Comparison of ENCODE assay signal across 1 cellular context in the genomic region with DNA sequence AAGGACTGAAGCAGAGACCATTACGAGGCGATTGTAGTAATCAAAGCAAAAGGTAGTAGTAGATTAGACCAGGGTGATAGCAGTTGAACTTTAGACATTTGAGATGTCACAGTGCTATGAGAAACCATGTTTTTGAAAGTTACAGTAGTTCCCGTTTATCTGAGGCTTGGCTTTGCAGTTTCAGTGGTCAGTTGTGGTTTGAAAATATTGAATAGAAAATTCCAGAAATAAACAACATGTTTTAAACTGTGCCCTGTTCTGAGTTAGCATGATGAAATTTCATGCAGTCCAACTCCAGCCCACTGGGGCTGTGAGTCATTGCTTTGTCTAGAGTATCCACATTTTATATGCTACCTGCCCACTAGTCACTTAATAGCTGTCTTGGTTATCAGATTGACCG.
TF ChIP-seq lines count a peak whose summit lies in the region.

No MANE protein-coding gene starts in this region.

TF ChIP-seq in K562, 482 proteins besides CTCF, POLR2A, EP300 and RAD21 (continued from another document):
- TF ChIP-seq, protein P1, sequence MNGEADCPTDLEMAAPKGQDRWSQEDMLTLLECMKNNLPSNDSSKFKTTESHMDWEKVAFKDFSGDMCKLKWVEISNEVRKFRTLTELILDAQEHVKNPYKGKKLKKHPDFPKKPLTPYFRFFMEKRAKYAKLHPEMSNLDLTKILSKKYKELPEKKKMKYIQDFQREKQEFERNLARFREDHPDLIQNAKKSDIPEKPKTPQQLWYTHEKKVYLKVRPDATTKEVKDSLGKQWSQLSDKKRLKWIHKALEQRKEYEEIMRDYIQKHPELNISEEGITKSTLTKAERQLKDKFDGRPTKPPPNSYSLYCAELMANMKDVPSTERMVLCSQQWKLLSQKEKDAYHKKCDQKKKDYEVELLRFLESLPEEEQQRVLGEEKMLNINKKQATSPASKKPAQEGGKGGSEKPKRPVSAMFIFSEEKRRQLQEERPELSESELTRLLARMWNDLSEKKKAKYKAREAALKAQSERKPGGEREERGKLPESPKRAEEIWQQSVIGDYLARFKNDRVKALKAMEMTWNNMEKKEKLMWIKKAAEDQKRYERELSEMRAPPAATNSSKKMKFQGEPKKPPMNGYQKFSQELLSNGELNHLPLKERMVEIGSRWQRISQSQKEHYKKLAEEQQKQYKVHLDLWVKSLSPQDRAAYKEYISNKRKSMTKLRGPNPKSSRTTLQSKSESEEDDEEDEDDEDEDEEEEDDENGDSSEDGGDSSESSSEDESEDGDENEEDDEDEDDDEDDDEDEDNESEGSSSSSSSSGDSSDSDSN (IDR thresholded peaks at IDR 0.05; ENCODE audit: borderline replicate concordance in 1 of 2, low read depth in 2 of 2, low read length in 2 of 2): no peak
- no peak for TF ChIP-seq GATAD2A (IDR thresholded peaks at IDR 0.05)
- no peak for TF ChIP-seq STAG1 (CRISPR knock-in tag; IDR thresholded peaks at IDR 0.05; ENCODE audit: borderline replicate concordance)
- no peak for TF ChIP-seq ZNF354B (CRISPR knock-in tag; IDR thresholded peaks at IDR 0.05)
- no peak for TF ChIP-seq HLTF (IDR thresholded peaks at IDR 0.05)
- no peak for TF ChIP-seq ZNF436 (CRISPR knock-in tag; IDR thresholded peaks at IDR 0.05)
- TF ChIP-seq ZNF175 (CRISPR knock-in tag; IDR thresholded peaks at IDR 0.05; ENCODE audit: low read depth): peak; percentile 79
- peak; percentile 86; the same call in 1 of the 2 replicates for TF ChIP-seq ZNF589 (CRISPR knock-in tag; IDR thresholded peaks at IDR 0.05; ENCODE audit: low read depth)
- TF ChIP-seq ZNF408 (CRISPR knock-in tag; IDR thresholded peaks at IDR 0.05; ENCODE audit: low read depth): no peak
- no peak for TF ChIP-seq ELF2 (CRISPR knock-in tag; IDR thresholded peaks at IDR 0.05)
- TF ChIP-seq, protein P2, sequence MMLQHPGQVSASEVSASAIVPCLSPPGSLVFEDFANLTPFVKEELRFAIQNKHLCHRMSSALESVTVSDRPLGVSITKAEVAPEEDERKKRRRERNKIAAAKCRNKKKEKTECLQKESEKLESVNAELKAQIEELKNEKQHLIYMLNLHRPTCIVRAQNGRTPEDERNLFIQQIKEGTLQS (IDR thresholded peaks at IDR 0.05): peak; percentile 91
- TF ChIP-seq, protein P2 (CRISPR knock-in tag; conservative IDR thresholded peaks at IDR 0.05): no peak
- peak; percentile 37; the same call in 1 of the 2 replicates for TF ChIP-seq DPF2 (IDR thresholded peaks at IDR 0.05)
- no peak for TF ChIP-seq HSF4 (CRISPR knock-in tag; IDR thresholded peaks at IDR 0.05; ENCODE audit: borderline replicate concordance)
- TF ChIP-seq, protein P3, sequence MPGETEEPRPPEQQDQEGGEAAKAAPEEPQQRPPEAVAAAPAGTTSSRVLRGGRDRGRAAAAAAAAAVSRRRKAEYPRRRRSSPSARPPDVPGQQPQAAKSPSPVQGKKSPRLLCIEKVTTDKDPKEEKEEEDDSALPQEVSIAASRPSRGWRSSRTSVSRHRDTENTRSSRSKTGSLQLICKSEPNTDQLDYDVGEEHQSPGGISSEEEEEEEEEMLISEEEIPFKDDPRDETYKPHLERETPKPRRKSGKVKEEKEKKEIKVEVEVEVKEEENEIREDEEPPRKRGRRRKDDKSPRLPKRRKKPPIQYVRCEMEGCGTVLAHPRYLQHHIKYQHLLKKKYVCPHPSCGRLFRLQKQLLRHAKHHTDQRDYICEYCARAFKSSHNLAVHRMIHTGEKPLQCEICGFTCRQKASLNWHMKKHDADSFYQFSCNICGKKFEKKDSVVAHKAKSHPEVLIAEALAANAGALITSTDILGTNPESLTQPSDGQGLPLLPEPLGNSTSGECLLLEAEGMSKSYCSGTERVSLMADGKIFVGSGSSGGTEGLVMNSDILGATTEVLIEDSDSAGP (CRISPR knock-in tag; IDR thresholded peaks at IDR 0.05): no peak
- no peak for TF ChIP-seq ADNP (tag; IDR thresholded peaks at IDR 0.05)
- no peak for TF ChIP-seq MEIS2 (IDR thresholded peaks at IDR 0.05; ENCODE audit: partially characterized antibody)
- TF ChIP-seq RBM14 (IDR thresholded peaks at IDR 0.05; ENCODE audit: borderline replicate concordance, insufficient read depth, low read depth, low read length): no peak
- no peak for TF ChIP-seq STAT5B (CRISPR knock-in tag; IDR thresholded peaks at IDR 0.05)
- TF ChIP-seq, protein P4, sequence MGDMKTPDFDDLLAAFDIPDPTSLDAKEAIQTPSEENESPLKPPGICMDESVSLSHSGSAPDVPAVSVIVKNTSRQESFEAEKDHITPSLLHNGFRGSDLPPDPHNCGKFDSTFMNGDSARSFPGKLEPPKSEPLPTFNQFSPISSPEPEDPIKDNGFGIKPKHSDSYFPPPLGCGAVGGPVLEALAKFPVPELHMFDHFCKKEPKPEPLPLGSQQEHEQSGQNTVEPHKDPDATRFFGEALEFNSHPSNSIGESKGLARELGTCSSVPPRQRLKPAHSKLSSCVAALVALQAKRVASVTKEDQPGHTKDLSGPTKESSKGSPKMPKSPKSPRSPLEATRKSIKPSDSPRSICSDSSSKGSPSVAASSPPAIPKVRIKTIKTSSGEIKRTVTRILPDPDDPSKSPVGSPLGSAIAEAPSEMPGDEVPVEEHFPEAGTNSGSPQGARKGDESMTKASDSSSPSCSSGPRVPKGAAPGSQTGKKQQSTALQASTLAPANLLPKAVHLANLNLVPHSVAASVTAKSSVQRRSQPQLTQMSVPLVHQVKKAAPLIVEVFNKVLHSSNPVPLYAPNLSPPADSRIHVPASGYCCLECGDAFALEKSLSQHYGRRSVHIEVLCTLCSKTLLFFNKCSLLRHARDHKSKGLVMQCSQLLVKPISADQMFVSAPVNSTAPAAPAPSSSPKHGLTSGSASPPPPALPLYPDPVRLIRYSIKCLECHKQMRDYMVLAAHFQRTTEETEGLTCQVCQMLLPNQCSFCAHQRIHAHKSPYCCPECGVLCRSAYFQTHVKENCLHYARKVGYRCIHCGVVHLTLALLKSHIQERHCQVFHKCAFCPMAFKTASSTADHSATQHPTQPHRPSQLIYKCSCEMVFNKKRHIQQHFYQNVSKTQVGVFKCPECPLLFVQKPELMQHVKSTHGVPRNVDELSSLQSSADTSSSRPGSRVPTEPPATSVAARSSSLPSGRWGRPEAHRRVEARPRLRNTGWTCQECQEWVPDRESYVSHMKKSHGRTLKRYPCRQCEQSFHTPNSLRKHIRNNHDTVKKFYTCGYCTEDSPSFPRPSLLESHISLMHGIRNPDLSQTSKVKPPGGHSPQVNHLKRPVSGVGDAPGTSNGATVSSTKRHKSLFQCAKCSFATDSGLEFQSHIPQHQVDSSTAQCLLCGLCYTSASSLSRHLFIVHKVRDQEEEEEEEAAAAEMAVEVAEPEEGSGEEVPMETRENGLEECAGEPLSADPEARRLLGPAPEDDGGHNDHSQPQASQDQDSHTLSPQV (IDR thresholded peaks at IDR 0.05): peak; percentile 29; the same call in 1 of the 2 replicates
- peak; percentile 82 for TF ChIP-seq FOSL1 (tag; conservative IDR thresholded peaks at IDR 0.05)
- TF ChIP-seq TEAD2 (tag; IDR thresholded peaks at IDR 0.05): no peak
- no peak for TF ChIP-seq EGR1 (conservative IDR thresholded peaks at IDR 0.05)
- TF ChIP-seq JUN (IDR thresholded peaks at IDR 0.05; ENCODE audit: borderline replicate concordance, low read depth, low read length): peak; percentile 78; the same call in 1 of the 2 replicates
- no peak for TF ChIP-seq JUN (CRISPR knock-in tag; IDR thresholded peaks at IDR 0.05; ENCODE audit: borderline replicate concordance)
- TF ChIP-seq, protein P5, sequence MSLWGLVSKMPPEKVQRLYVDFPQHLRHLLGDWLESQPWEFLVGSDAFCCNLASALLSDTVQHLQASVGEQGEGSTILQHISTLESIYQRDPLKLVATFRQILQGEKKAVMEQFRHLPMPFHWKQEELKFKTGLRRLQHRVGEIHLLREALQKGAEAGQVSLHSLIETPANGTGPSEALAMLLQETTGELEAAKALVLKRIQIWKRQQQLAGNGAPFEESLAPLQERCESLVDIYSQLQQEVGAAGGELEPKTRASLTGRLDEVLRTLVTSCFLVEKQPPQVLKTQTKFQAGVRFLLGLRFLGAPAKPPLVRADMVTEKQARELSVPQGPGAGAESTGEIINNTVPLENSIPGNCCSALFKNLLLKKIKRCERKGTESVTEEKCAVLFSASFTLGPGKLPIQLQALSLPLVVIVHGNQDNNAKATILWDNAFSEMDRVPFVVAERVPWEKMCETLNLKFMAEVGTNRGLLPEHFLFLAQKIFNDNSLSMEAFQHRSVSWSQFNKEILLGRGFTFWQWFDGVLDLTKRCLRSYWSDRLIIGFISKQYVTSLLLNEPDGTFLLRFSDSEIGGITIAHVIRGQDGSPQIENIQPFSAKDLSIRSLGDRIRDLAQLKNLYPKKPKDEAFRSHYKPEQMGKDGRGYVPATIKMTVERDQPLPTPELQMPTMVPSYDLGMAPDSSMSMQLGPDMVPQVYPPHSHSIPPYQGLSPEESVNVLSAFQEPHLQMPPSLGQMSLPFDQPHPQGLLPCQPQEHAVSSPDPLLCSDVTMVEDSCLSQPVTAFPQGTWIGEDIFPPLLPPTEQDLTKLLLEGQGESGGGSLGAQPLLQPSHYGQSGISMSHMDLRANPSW (CRISPR knock-in tag; IDR thresholded peaks at IDR 0.05): no peak
- TF ChIP-seq SRSF3 (IDR thresholded peaks at IDR 0.05; ENCODE audit: insufficient read depth, low read length): no peak
- TF ChIP-seq SRSF1 (IDR thresholded peaks at IDR 0.05; ENCODE audit: low read depth, low read length): no peak
- TF ChIP-seq MTA3 (IDR thresholded peaks at IDR 0.05; ENCODE audit: borderline replicate concordance): no peak
- TF ChIP-seq SOX6 (IDR thresholded peaks at IDR 0.05): peak; percentile 73
- TF ChIP-seq BDP1 (IDR thresholded peaks at IDR 0.05; ENCODE audit: insufficient read depth, insufficient read length): no peak
- TF ChIP-seq FOXJ3 (CRISPR knock-in tag; IDR thresholded peaks at IDR 0.05): no peak
- TF ChIP-seq TSC22D4 (tag; IDR thresholded peaks at IDR 0.05): no peak
- TF ChIP-seq C11orf30 (IDR thresholded peaks at IDR 0.05; ENCODE audit: low read depth): no peak
- no peak for TF ChIP-seq HDGF (IDR thresholded peaks at IDR 0.05)
- TF ChIP-seq, protein P6, sequence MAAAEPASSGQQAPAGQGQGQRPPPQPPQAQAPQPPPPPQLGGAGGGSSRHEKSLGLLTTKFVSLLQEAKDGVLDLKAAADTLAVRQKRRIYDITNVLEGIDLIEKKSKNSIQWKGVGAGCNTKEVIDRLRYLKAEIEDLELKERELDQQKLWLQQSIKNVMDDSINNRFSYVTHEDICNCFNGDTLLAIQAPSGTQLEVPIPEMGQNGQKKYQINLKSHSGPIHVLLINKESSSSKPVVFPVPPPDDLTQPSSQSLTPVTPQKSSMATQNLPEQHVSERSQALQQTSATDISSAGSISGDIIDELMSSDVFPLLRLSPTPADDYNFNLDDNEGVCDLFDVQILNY (CRISPR knock-in tag; IDR thresholded peaks at IDR 0.05): no peak
- no peak for TF ChIP-seq ZC3H11A (IDR thresholded peaks at IDR 0.05; ENCODE audit: low read depth, low read length)
